In the genomic region with DNA sequence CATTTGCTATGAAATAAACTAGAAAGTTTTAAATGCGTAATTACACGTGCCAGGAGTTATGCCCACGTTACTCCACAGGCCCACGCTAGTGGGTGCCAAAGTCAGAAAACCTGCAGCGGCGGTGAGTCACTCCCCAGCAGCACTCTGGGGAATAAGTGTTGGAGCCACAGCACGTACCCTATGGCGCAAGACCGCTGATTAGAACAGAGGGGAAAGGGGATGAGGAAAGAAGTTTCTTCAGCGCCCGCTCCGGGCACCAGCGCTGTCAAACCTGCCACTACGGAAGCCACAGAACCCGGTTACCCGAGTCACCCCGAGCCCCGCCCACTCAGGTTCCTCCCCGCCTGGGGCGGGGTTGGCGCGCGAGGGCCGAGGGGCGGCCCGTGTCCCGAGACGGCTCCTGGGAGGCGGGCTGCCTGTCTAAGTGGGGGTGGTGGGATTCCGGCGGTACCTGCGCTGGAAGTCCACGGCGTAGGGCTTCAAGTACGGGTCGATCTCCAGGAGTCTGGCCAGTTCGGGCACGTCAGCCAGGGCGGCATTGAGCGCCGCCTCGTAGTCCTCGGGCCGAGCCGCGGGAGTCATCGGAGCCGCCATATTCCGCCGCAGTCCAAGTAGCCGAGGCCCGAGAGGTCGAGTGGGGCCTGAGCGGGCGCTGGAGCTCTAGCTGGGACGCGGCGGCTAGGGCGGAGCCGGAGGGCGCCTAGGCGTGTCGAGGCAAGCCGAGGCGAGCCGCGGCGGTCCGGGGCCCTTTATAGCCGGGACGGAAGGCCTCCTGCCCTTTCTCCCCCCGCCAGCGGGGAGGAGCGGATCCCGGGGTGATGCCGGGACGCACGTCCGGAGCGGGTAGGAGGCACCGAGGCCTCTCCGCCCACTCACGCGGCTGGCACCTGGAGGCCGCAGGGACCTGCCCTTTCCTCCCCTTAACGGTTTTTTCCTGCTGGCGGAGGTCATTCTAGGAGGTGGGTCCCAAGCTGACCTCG, we compare ENCODE assay signal across 1 cellular context.
TF ChIP-seq lines count a peak whose summit lies in the region.

Gene GBE1, minus strand, starts transcription at position 722 of the 980 bp plus-strand sequence. Its CDS starts 128 bp downstream, at position 594.

TF ChIP-seq in HepG2, 621 proteins besides CTCF, POLR2A, EP300 and RAD21 (continued from another document and continues in another):
- TF ChIP-seq SRF (IDR thresholded peaks at IDR 0.05; ENCODE audit: low read depth, low read length), result no peak
- TF ChIP-seq EZH2 (conservative IDR thresholded peaks at IDR 0.05; ENCODE audit: low read depth, low read length), result no peak
- TF ChIP-seq, protein P1, sequence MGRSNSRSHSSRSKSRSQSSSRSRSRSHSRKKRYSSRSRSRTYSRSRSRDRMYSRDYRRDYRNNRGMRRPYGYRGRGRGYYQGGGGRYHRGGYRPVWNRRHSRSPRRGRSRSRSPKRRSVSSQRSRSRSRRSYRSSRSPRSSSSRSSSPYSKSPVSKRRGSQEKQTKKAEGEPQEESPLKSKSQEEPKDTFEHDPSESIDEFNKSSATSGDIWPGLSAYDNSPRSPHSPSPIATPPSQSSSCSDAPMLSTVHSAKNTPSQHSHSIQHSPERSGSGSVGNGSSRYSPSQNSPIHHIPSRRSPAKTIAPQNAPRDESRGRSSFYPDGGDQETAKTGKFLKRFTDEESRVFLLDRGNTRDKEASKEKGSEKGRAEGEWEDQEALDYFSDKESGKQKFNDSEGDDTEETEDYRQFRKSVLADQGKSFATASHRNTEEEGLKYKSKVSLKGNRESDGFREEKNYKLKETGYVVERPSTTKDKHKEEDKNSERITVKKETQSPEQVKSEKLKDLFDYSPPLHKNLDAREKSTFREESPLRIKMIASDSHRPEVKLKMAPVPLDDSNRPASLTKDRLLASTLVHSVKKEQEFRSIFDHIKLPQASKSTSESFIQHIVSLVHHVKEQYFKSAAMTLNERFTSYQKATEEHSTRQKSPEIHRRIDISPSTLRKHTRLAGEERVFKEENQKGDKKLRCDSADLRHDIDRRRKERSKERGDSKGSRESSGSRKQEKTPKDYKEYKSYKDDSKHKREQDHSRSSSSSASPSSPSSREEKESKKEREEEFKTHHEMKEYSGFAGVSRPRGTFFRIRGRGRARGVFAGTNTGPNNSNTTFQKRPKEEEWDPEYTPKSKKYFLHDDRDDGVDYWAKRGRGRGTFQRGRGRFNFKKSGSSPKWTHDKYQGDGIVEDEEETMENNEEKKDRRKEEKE (IDR thresholded peaks at IDR 0.05), result no peak
- no peak for TF ChIP-seq CC2D1A (CRISPR knock-in tag; IDR thresholded peaks at IDR 0.05)
- TF ChIP-seq ZEB1 (IDR thresholded peaks at IDR 0.05; ENCODE audit: insufficient replicate concordance, low read depth), result no peak
- TF ChIP-seq ELF3 (CRISPR knock-in tag; IDR thresholded peaks at IDR 0.05), result peak; percentile 79
- TF ChIP-seq ZNF160 (CRISPR knock-in tag; IDR thresholded peaks at IDR 0.05), result peak; percentile 92
- TF ChIP-seq ZBTB7A (CRISPR knock-in tag; IDR thresholded peaks at IDR 0.05), result no peak
- TF ChIP-seq, protein P2, sequence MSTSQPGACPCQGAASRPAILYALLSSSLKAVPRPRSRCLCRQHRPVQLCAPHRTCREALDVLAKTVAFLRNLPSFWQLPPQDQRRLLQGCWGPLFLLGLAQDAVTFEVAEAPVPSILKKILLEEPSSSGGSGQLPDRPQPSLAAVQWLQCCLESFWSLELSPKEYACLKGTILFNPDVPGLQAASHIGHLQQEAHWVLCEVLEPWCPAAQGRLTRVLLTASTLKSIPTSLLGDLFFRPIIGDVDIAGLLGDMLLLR (CRISPR knock-in tag; IDR thresholded peaks at IDR 0.05), result no peak
- peak; percentile 95 for TF ChIP-seq ATF7-NPFF (CRISPR knock-in tag; IDR thresholded peaks at IDR 0.05; ENCODE audit: low read depth)
- TF ChIP-seq AKNA (CRISPR knock-in tag; IDR thresholded peaks at IDR 0.05; ENCODE audit: borderline replicate concordance), result peak; percentile 86; the same call in 1 of the 2 replicates
- no peak for TF ChIP-seq TEAD2 (CRISPR knock-in tag; IDR thresholded peaks at IDR 0.05)
- TF ChIP-seq HNF4A (CRISPR knock-in tag; IDR thresholded peaks at IDR 0.05), result peak; percentile 68
- no peak for TF ChIP-seq ZNF780A (CRISPR knock-in tag; IDR thresholded peaks at IDR 0.05)
- TF ChIP-seq IRF1 (CRISPR knock-in tag; IDR thresholded peaks at IDR 0.05; ENCODE audit: low read depth), result no peak
- TF ChIP-seq ZFP41 (CRISPR knock-in tag; IDR thresholded peaks at IDR 0.05; ENCODE audit: borderline replicate concordance), result no peak
- TF ChIP-seq ZNF543 (CRISPR knock-in tag; IDR thresholded peaks at IDR 0.05), result peak; percentile 93
- peak; percentile 51; the same call in 1 of the 2 replicates for TF ChIP-seq HNRNPUL1 (IDR thresholded peaks at IDR 0.05; ENCODE audit: low read depth, low read length)
- TF ChIP-seq KMT2A (CRISPR knock-in tag; IDR thresholded peaks at IDR 0.05), result peak; percentile 93
- peak; percentile 86 for TF ChIP-seq ZBTB38 (CRISPR knock-in tag; IDR thresholded peaks at IDR 0.05)
- TF ChIP-seq ZNF549 (CRISPR knock-in tag; IDR thresholded peaks at IDR 0.05), result 0 out of 2 replicates have a peak, but pooled peaks have one; percentile 45
- TF ChIP-seq EHMT2 (IDR thresholded peaks at IDR 0.05; ENCODE audit: borderline replicate concordance, low read depth, low read length), result no peak
- no peak for TF ChIP-seq TCF7 (IDR thresholded peaks at IDR 0.05; ENCODE audit: low read depth)
- TF ChIP-seq MED1 (CRISPR knock-in tag; IDR thresholded peaks at IDR 0.05), result peak; percentile 91; the same call in 1 of the 2 replicates
- TF ChIP-seq, protein P3, sequence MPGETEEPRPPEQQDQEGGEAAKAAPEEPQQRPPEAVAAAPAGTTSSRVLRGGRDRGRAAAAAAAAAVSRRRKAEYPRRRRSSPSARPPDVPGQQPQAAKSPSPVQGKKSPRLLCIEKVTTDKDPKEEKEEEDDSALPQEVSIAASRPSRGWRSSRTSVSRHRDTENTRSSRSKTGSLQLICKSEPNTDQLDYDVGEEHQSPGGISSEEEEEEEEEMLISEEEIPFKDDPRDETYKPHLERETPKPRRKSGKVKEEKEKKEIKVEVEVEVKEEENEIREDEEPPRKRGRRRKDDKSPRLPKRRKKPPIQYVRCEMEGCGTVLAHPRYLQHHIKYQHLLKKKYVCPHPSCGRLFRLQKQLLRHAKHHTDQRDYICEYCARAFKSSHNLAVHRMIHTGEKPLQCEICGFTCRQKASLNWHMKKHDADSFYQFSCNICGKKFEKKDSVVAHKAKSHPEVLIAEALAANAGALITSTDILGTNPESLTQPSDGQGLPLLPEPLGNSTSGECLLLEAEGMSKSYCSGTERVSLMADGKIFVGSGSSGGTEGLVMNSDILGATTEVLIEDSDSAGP (CRISPR knock-in tag; IDR thresholded peaks at IDR 0.05; ENCODE audit: borderline replicate concordance), result peak; percentile 95
- TF ChIP-seq ZNF776 (CRISPR knock-in tag; IDR thresholded peaks at IDR 0.05), result peak; percentile 95; the same call in 1 of the 2 replicates
- TF ChIP-seq, protein P4, sequence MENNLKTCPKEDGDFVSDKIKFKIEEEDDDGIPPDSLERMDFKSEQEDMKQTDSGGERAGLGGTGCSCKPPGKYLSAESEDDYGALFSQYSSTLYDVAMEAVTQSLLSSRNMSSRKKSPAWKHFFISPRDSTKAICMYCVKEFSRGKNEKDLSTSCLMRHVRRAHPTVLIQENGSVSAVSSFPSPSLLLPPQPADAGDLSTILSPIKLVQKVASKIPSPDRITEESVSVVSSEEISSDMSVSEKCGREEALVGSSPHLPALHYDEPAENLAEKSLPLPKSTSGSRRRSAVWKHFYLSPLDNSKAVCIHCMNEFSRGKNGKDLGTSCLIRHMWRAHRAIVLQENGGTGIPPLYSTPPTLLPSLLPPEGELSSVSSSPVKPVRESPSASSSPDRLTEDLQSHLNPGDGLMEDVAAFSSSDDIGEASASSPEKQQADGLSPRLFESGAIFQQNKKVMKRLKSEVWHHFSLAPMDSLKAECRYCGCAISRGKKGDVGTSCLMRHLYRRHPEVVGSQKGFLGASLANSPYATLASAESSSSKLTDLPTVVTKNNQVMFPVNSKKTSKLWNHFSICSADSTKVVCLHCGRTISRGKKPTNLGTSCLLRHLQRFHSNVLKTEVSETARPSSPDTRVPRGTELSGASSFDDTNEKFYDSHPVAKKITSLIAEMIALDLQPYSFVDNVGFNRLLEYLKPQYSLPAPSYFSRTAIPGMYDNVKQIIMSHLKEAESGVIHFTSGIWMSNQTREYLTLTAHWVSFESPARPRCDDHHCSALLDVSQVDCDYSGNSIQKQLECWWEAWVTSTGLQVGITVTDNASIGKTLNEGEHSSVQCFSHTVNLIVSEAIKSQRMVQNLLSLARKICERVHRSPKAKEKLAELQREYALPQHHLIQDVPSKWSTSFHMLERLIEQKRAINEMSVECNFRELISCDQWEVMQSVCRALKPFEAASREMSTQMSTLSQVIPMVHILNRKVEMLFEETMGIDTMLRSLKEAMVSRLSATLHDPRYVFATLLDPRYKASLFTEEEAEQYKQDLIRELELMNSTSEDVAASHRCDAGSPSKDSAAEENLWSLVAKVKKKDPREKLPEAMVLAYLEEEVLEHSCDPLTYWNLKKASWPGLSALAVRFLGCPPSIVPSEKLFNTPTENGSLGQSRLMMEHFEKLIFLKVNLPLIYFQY (CRISPR knock-in tag; IDR thresholded peaks at IDR 0.05; ENCODE audit: borderline replicate concordance), result 0 out of 2 replicates have a peak, but pooled peaks have one; percentile 35
- no peak; the same call in 1 of the 2 replicates for TF ChIP-seq PRDM10 (CRISPR knock-in tag; IDR thresholded peaks at IDR 0.05; ENCODE audit: low read depth)
